ENCODE assay signal across 33 cellular contexts in genomic region chr18:67183398-67183797, GRCh38.
"Had no signal": no experiment of that assay in that cellular context is flagged by ENCODE, and none has a peak within 500 bp of the region (broad histone marks: within the 10 kb centered on the region; RNA-seq: fewer than 3 reads in every experiment).

No MANE protein-coding gene starts in this region.

- H3K27me3 Mint-ChIP-seq: activated naive CD4-positive, alpha-beta T cell treated with anti-CD3 and anti-CD28 coated beads, Interleukin-2, amount 10 ng/mL, durations not matched to agents 7 days and 5 days; brain; natural killer cell treated with Interleukin-12 subunit alpha and Interleukin-12 subunit beta and Interleukin-15 and Interleukin-18, amount 100 ng/mL, for 72 hours; stimulated activated memory B cell treated with anti-CD40 and anti-IgM and Interleukin-4, amounts not matched to agents 10 μg/mL and 1 μg/mL and 100 μg/mL, for 72 hours had no signal

- H3K4me1 ChIP-seq: ascending aorta, left ventricle myocardium inferior, parathyroid adenoma, psoas muscle, right atrium auricular region, upper lobe of left lung had no signal

- DNase-seq: activated CD4-positive, alpha-beta T cell treated with anti-CD3 and anti-CD28 coated beads for 48 hours; activated CD4-positive, alpha-beta T cell treated with anti-CD3 and anti-CD28 coated beads, Interleukin-2, amount 50 U/mL, for 48 hours; activated CD8-positive, alpha-beta memory T cell treated with anti-CD3 and anti-CD28 coated beads for 24 hours; activated gamma-delta T cell; activated naive CD4-positive, alpha-beta T cell treated with anti-CD3 and anti-CD28 coated beads, Interleukin-2, amount 10 ng/mL, durations not matched to agents 7 days and 5 days; activated naive CD8-positive, alpha-beta T cell treated with anti-CD3 and anti-CD28 coated beads, Interleukin-2, amount 10 ng/mL, durations not matched to agents 7 days and 5 days; dorsolateral prefrontal cortex; foreskin fibroblast; head of caudate nucleus; hippocampal formation; islet precursor cell; left ventricle myocardium inferior; mucosa of descending colon; nucleus accumbens; psoas muscle; stimulated activated CD4-positive, alpha-beta T cell treated with anti-CD3 and anti-CD28 coated beads, Interleukin-1b, Interleukin-23, amount 100 ng/mL, for 48 hours; stimulated activated CD4-positive, alpha-beta T cell treated with anti-CD3 and anti-CD28 coated beads, Interleukin-4, amount 100 ng/mL, for 4 hours; stimulated activated CD8-positive, alpha-beta memory T cell treated with anti-CD3 and anti-CD28 coated beads, Interleukin-4, amount 100 ng/mL, for 48 hours; stimulated activated naive CD8-positive, alpha-beta T cell treated with anti-CD3 and anti-CD28 coated beads, Interleukin-15, amount 100 ng/mL, for 72 hours; substantia nigra; T-helper 2 cell; upper lobe of left lung had no signal

- H3K4me2 ChIP-seq: smooth muscle cell had no signal

- H3K9me3 ChIP-seq: ascending aorta, left ventricle myocardium inferior, mucosa of descending colon, psoas muscle, right atrium auricular region, upper lobe of left lung had no signal

- H3K4me1 Mint-ChIP-seq: activated naive CD4-positive, alpha-beta T cell treated with anti-CD3 and anti-CD28 coated beads, Interleukin-2, amount 10 ng/mL, durations not matched to agents 7 days and 5 days; activated naive CD8-positive, alpha-beta T cell treated with anti-CD3 and anti-CD28 coated beads, Interleukin-2, amount 10 ng/mL, durations not matched to agents 7 days and 5 days; brain; stimulated activated memory B cell treated with anti-CD40 and anti-IgM and Interleukin-4, amounts not matched to agents 10 μg/mL and 1 μg/mL and 100 μg/mL, for 72 hours; stimulated activated naive CD8-positive, alpha-beta T cell treated with anti-CD3 and anti-CD28 coated beads, Interleukin-15, amount 100 ng/mL, for 72 hours had no signal

- H3K79me2 ChIP-seq: parathyroid adenoma had no signal

- ATAC-seq: esophagus mucosa; mucosa of descending colon; natural killer cell treated with Interleukin-12 subunit alpha and Interleukin-12 subunit beta and Interleukin-15 and Interleukin-18, amount 100 ng/mL, for 72 hours; psoas muscle; stimulated activated memory B cell treated with anti-CD40 and anti-IgM and Interleukin-4, amounts not matched to agents 10 μg/mL and 1 μg/mL and 100 μg/mL, for 72 hours; stimulated activated naive CD8-positive, alpha-beta T cell treated with anti-CD3 and anti-CD28 coated beads, Interleukin-15, amount 100 ng/mL, for 72 hours had no signal

- H3K27me3 ChIP-seq: ascending aorta, right atrium auricular region, upper lobe of left lung had no signal

- H3K4me3 Mint-ChIP-seq: activated naive CD4-positive, alpha-beta T cell treated with anti-CD3 and anti-CD28 coated beads, Interleukin-2, amount 10 ng/mL, durations not matched to agents 7 days and 5 days; activated naive CD8-positive, alpha-beta T cell treated with anti-CD3 and anti-CD28 coated beads, Interleukin-2, amount 10 ng/mL, durations not matched to agents 7 days and 5 days; activated T-helper 1 cell treated with anti-CD3 and anti-CD28 coated beads, Interleukin-12 subunit alpha, Interleukin-12 subunit beta, Interleukin-2, Interleukin-4 antibody, amounts not matched to agents 30 ng/mL and 10 ng/mL and 1 ng/mL, durations not matched to agents 14 hours and 24 hours and 36 hours; brain; natural killer cell treated with Interleukin-12 subunit alpha and Interleukin-12 subunit beta and Interleukin-15 and Interleukin-18, amount 100 ng/mL, for 72 hours; stimulated activated memory B cell treated with anti-CD40 and anti-IgM and Interleukin-4, amounts not matched to agents 10 μg/mL and 1 μg/mL and 100 μg/mL, for 72 hours; stimulated activated naive CD8-positive, alpha-beta T cell treated with anti-CD3 and anti-CD28 coated beads, Interleukin-15, amount 100 ng/mL, for 72 hours had no signal

- H3K4me3 ChIP-seq: ascending aorta, coronary artery, dorsolateral prefrontal cortex, left ventricle myocardium inferior, lung, mucosa of descending colon, psoas muscle, right atrium auricular region, smooth muscle cell, upper lobe of left lung had no signal

- H3K36me3 ChIP-seq: ascending aorta, left ventricle myocardium inferior, right atrium auricular region, upper lobe of left lung had no signal

- H3K9me3 Mint-ChIP-seq: activated naive CD4-positive, alpha-beta T cell treated with anti-CD3 and anti-CD28 coated beads, Interleukin-2, amount 10 ng/mL, durations not matched to agents 7 days and 5 days; activated naive CD8-positive, alpha-beta T cell treated with anti-CD3 and anti-CD28 coated beads, Interleukin-2, amount 10 ng/mL, durations not matched to agents 7 days and 5 days; activated T-helper 1 cell treated with anti-CD3 and anti-CD28 coated beads, Interleukin-12 subunit alpha, Interleukin-12 subunit beta, Interleukin-2, Interleukin-4 antibody, amounts not matched to agents 30 ng/mL and 10 ng/mL and 1 ng/mL, durations not matched to agents 14 hours and 24 hours and 36 hours; stimulated activated memory B cell treated with anti-CD40 and anti-IgM and Interleukin-4, amounts not matched to agents 10 μg/mL and 1 μg/mL and 100 μg/mL, for 72 hours; stimulated activated naive CD8-positive, alpha-beta T cell treated with anti-CD3 and anti-CD28 coated beads, Interleukin-15, amount 100 ng/mL, for 72 hours had no signal

- H3K27ac ChIP-seq: ascending aorta, coronary artery, dorsolateral prefrontal cortex, left ventricle myocardium inferior, parathyroid adenoma, psoas muscle, right atrium auricular region, upper lobe of left lung had no signal

- H3K9ac ChIP-seq: parathyroid adenoma had no signal

- H2AFZ ChIP-seq: parathyroid adenoma had no signal

- H3K36me3 Mint-ChIP-seq: activated naive CD4-positive, alpha-beta T cell treated with anti-CD3 and anti-CD28 coated beads, Interleukin-2, amount 10 ng/mL, durations not matched to agents 7 days and 5 days; activated naive CD8-positive, alpha-beta T cell treated with anti-CD3 and anti-CD28 coated beads, Interleukin-2, amount 10 ng/mL, durations not matched to agents 7 days and 5 days; brain; natural killer cell treated with Interleukin-12 subunit alpha and Interleukin-12 subunit beta and Interleukin-15 and Interleukin-18, amount 100 ng/mL, for 72 hours; stimulated activated memory B cell treated with anti-CD40 and anti-IgM and Interleukin-4, amounts not matched to agents 10 μg/mL and 1 μg/mL and 100 μg/mL, for 72 hours had no signal

- H3K27ac Mint-ChIP-seq: activated naive CD4-positive, alpha-beta T cell treated with anti-CD3 and anti-CD28 coated beads, Interleukin-2, amount 10 ng/mL, durations not matched to agents 7 days and 5 days; activated naive CD8-positive, alpha-beta T cell treated with anti-CD3 and anti-CD28 coated beads, Interleukin-2, amount 10 ng/mL, durations not matched to agents 7 days and 5 days; activated T-helper 1 cell treated with anti-CD3 and anti-CD28 coated beads, Interleukin-12 subunit alpha, Interleukin-12 subunit beta, Interleukin-2, Interleukin-4 antibody, amounts not matched to agents 30 ng/mL and 10 ng/mL and 1 ng/mL, durations not matched to agents 14 hours and 24 hours and 36 hours; brain; natural killer cell treated with Interleukin-12 subunit alpha and Interleukin-12 subunit beta and Interleukin-15 and Interleukin-18, amount 100 ng/mL, for 72 hours; stimulated activated memory B cell treated with anti-CD40 and anti-IgM and Interleukin-4, amounts not matched to agents 10 μg/mL and 1 μg/mL and 100 μg/mL, for 72 hours; stimulated activated naive CD8-positive, alpha-beta T cell treated with anti-CD3 and anti-CD28 coated beads, Interleukin-15, amount 100 ng/mL, for 72 hours had no signal
